In genomic region chr10:116787893-116788665, GRCh38 we compare ENCODE assay signal across 8 cellular contexts. TPM values are rescaled to one million over a fixed set of nuclear protein-coding genes. Genes with fewer than 3 reads are reported as not detected.
DNase-seq lines count a peak whose midpoint lies in the region; ATAC-seq and TF ChIP-seq lines count a peak whose summit lies in the region.

No MANE protein-coding gene starts in this region.

- no peaks in the 10 kb centered on the region for H3K36me3 ChIP-seq in vagina

- no peak for TF ChIP-seq POLR2A in vagina (IDR thresholded peaks at IDR 0.05)

- H3K4me1 ChIP-seq in vagina, result peaks cover 6% of the 10 kb centered on the region

- no peaks in the 10 kb centered on the region for H3K9me3 ChIP-seq in vagina

- no peak overlapping the region for H3K27ac ChIP-seq in vagina

- TF ChIP-seq CTCF in vagina (IDR thresholded peaks at IDR 0.05), result peak; percentile 94 to 97 (median 96)

- H3K27me3 ChIP-seq in vagina, result no peaks in the 10 kb centered on the region

- peak; percentile 87 for ATAC-seq in GM21737 (IDR thresholded peaks at IDR 0.05; ENCODE audit: unreplicated experiment)
- peak; percentile 87 to 90 for ATAC-seq in left cardiac atrium

- DNase-seq in EL, result peak; percentile 73
- peak; percentile 46 for DNase-seq in LHCN-M2 (ENCODE audit: low read depth)
- peak; percentile 71 for DNase-seq in SW480 (ENCODE audit: low spot score)
- peak; percentile 45 for DNase-seq in activated naive CD8-positive, alpha-beta T cell treated with anti-CD3 and anti-CD28 coated beads, Interleukin-2, amount 50 U/mL, for 16 hours (ENCODE audit: low read depth, low spot score)
- peak; percentile 82 for DNase-seq in left cardiac atrium
- DNase-seq in putamen (ENCODE audit: low spot score), result peak; percentile 66
- no peak for DNase-seq in vagina (ENCODE audit: extremely low spot score in 2 of 2)

- intact Hi-C loops in left cardiac atrium (cut with DNase I) (loop anchor here in 1 of 2 donors (1.0 to 5.0 kb wide), 2 partner anchors 106 to 161 kb away; no protein-coding TSS in a partner anchor), vagina (cut with DNase I) (loop anchor here (5.0 kb wide), 1 partner anchor 106 kb away; no protein-coding TSS in a partner anchor)

- peak overlapping the region; percentile 8 to 27 for H3K4me3 ChIP-seq in vagina

RNA-seq across cellular contexts. Expression of gene HSPA12A, which starts 45.7 kb away (rescaled TPM):
- total RNA-seq in LHCN-M2 (2014; rRNA removed) (3.6 TPM in 2 replicates), left cardiac atrium (10 to 100 TPM; 16.6 to 23.4 TPM), vagina (28.7 TPM)
- 3.0 TPM for polyA plus RNA-seq in LHCN-M2 (2012)

Comparison
In these comparisons a context has a peak if more than half of its experiments do, and no peak if none do; other contexts are left out.
1. DNase-seq: peak in EL (single experiment), LHCN-M2 (single experiment), SW480 (single experiment), activated naive CD8-positive, alpha-beta T cell treated with anti-CD3 and anti-CD28 coated beads, Interleukin-2, amount 50 U/mL, for 16 hours (single experiment), left cardiac atrium (single experiment) and putamen (single experiment); none in vagina (0 of 2).